Comparison of ENCODE assay signal across 8 cellular contexts in genomic region chr5:178113141-178113787, GRCh38. TPM values are rescaled to one million over a fixed set of nuclear protein-coding genes. Genes with fewer than 3 reads are reported as not detected.
DNase-seq lines count a peak whose midpoint lies in the region; ATAC-seq, FAIRE-seq and TF ChIP-seq lines count a peak whose summit lies in the region.

N4BP3 (plus strand) TSS chr5:178113532; CDS start chr5:178119584, 6,052 bp downstream.

- H3K36me3 ChIP-seq in KMS-11 (ENCODE audit: insufficient read depth) (no peaks in the 10 kb centered on the region), WERI-Rb-1 (no peaks in the 10 kb centered on the region), bronchial epithelial cell (ENCODE audit: control insufficient read depth, insufficient read depth, low read length) (no peaks in the 10 kb centered on the region), left lung (no peaks in the 10 kb centered on the region)

- H3K9me3 ChIP-seq in WERI-Rb-1 (ENCODE audit: severe bottlenecking) (no peaks in the 10 kb centered on the region), left lung (no peaks in the 10 kb centered on the region)

- TF ChIP-seq CTCF in KMS-11 (conservative IDR thresholded peaks at IDR 0.05; ENCODE audit: low read depth, low read length) = no peak
- no peak for TF ChIP-seq CTCF in WERI-Rb-1 (IDR thresholded peaks at IDR 0.05; ENCODE audit: low read depth, low read length)
- TF ChIP-seq CTCF in bronchial epithelial cell (IDR thresholded peaks at IDR 0.05; ENCODE audit: insufficient read depth, low read length, severe bottlenecking) = no peak
- TF ChIP-seq CTCF in left lung (IDR thresholded peaks at IDR 0.05) = no peak

- no peak within 1 kb of the TSS for H3K9ac ChIP-seq in KMS-11

- H3K4me3 ChIP-seq in KMS-11 (IDR thresholded peaks at IDR 0.05; ENCODE audit: insufficient read depth, low read depth, low read length) (no peak within 1 kb of the TSS), WERI-Rb-1 (ENCODE audit: low read depth, low read length) (peak within 1 kb of the TSS; percentile 54), bronchial epithelial cell (ENCODE audit: low read depth, low read length) (peak within 1 kb of the TSS; percentile 53), left lung (peak within 1 kb of the TSS; percentile 36 to 56)

- H3K27me3 ChIP-seq in KMS-11 (ENCODE audit: insufficient read depth, low read depth) (no peaks in the 10 kb centered on the region), WERI-Rb-1 (ENCODE audit: insufficient read depth, low read depth, severe bottlenecking) (no peaks in the 10 kb centered on the region), bronchial epithelial cell (ENCODE audit: control insufficient read depth, insufficient read depth, low read length) (peaks cover 3% of the 10 kb centered on the region), left lung (peaks cover 17 to 79% of the 10 kb centered on the region in 2 donors)

- H2AFZ ChIP-seq in KMS-11 (ENCODE audit: low read depth) = peak within 1 kb of the TSS; percentile 47

- H3K4me1 ChIP-seq in KMS-11 (ENCODE audit: low read depth, poor library complexity, severe bottlenecking) (no peaks in the 10 kb centered on the region), left lung (peaks cover 6 to 54% of the 10 kb centered on the region in 2 donors)

- ATAC-seq in GM21528 (IDR thresholded peaks at IDR 0.05; ENCODE audit: low FRiP score, unreplicated experiment) = peak; percentile 62
- peak; percentile 90 for ATAC-seq in left lung

- peak within 1 kb of the TSS; percentile 61 for H3K4me2 ChIP-seq in KMS-11

- H3K79me2 ChIP-seq in KMS-11 (ENCODE audit: insufficient read depth, low read depth) = no peaks in the 10 kb centered on the region

- peak; percentile 81 for DNase-seq in GM03348 (ENCODE audit: low spot score)
- peak; percentile 72 for DNase-seq in WERI-Rb-1
- peak; percentile 61 for DNase-seq in bronchial epithelial cell (ENCODE audit: low read depth)
- DNase-seq in left lung = peak; percentile 64 to 91
- DNase-seq in stimulated activated CD8-positive, alpha-beta memory T cell treated with anti-CD3 and anti-CD28 coated beads, Interleukin-12 subunit alpha, Interleukin-12 subunit beta, amount 100 ng/mL, for 1 hour (ENCODE audit: low read depth) = peak; percentile 69
- no peak for DNase-seq in OCI-M2 (lab: John Stamatoyannopoulos, UW; ENCODE audit: unreplicated experiment)

- intact Hi-C loops in left lung (cut with DNase I) = no loop called here

- H3K27ac ChIP-seq in KMS-11 (no peak within 1 kb of the TSS), WERI-Rb-1 (peak within 1 kb of the TSS; percentile 58), left lung (peak within 1 kb of the TSS; percentile 19 to 80)

- H4K20me1 ChIP-seq in KMS-11 (ENCODE audit: insufficient read depth) = no peaks in the 10 kb centered on the region

- no peak for FAIRE-seq in bronchial epithelial cell (lab: Jason Lieb, UNC)

RNA-seq across cellular contexts. Expression of gene N4BP3, which starts in this region (rescaled TPM):
- total RNA-seq in bronchial epithelial cell (4.1 and 4.5 TPM in 2 replicates), left lung (1 to 10 TPM; 3.6 to 6.2 TPM)
